9 cellular contexts compared by ENCODE assay signal in the genomic region with DNA sequence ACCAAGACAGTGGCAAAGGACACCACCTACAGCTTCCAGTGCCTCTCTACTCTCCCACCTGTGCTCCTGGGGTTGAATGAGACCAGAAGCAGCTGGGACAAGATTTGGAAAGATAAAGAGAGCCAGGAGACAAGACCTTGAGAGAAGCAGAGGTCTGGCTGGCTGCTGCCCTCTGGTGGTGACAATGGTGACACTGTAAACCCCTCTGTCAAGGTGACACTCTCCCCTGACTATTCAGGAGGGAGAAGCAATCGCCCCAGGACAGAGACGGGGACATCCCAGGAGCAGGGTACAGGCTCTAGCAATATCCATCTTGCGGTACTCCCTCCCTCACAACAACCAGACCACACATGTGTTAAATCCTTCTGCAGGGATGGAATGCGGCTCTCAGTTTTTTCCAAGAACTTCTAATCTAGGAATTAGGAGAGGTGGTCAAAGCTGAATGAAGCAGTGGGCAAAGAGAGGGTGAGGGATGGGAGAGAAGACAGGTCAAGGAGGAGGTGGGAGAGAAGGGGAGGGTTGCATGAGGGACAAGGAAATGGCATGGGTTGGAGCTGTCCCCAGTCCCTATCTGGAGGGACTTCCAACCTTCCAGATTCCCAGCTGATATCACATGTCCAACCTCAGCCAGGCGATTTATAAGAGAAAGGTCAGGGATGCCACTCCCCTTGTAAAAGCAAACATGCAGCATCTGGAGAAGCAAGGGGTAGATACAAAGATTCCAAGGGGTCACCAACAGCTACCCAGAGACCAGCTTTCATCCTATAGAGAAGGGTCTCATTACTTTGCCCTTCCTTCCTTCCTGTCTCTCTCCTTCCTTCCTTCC. TPM values are rescaled to one million over a fixed set of nuclear protein-coding genes. Genes with fewer than 3 reads are reported as not detected.
DNase-seq lines count a peak whose midpoint lies in the region; ATAC-seq, FAIRE-seq and TF ChIP-seq lines count a peak whose summit lies in the region.
"Had no signal": no experiment of that assay in that cellular context is flagged by ENCODE, and none has a peak within 500 bp of the region (broad histone marks: within the 10 kb centered on the region; RNA-seq: fewer than 3 reads in every experiment).

No MANE protein-coding gene starts in this region.

- TF ChIP-seq CTCF in LNCAP (IDR thresholded peaks at IDR 0.05) (peak; percentile 90), parathyroid adenoma (IDR thresholded peaks at IDR 0.05) (peak; percentile 90), upper lobe of right lung (IDR thresholded peaks at IDR 0.05) (peak; percentile 87)

- FAIRE-seq in frontal cortex (lab: Jason Lieb, UNC) = no peak
- FAIRE-seq: colon had no signal

- intact Hi-C loops in upper lobe of right lung (cut with DNase I) = no loop called here

- DNase-seq in DMS79 treated with DMSO at 0.1 percent for 48 hours (lab: John Stamatoyannopoulos, UW) = peak; percentile 56
- peak; percentile 78 for DNase-seq in SK-MEL-5 (ENCODE audit: low read depth, low spot score)
- peak; percentile 75 for DNase-seq in activated gamma-delta T cell treated with anti-CD3 and anti-CD28 coated beads, Interleukin-2, amount 50 U/mL, for 16 hours (ENCODE audit: low read depth)
- DNase-seq in frontal cortex (ENCODE audit: low spot score in 2 of 2) = peak; percentile 77 to 83
- peak; percentile 82 for DNase-seq in upper lobe of right lung

- no peaks in the 10 kb centered on the region for H3K36me3 ChIP-seq in parathyroid adenoma (ENCODE audit: control insufficient read depth, insufficient read depth, low read length)
- no peaks in the 10 kb centered on the region for H3K36me3 ChIP-seq in upper lobe of right lung

- no peaks in the 10 kb centered on the region for H3K9me3 ChIP-seq in parathyroid adenoma (ENCODE audit: control insufficient read depth, low read length)
- H3K9me3 ChIP-seq in upper lobe of right lung = no peaks in the 10 kb centered on the region

- H3K79me2 ChIP-seq in parathyroid adenoma = no peaks in the 10 kb centered on the region

- H3K4me3 ChIP-seq in parathyroid adenoma (ENCODE audit: low read depth, low read length) (no peak overlapping the region), upper lobe of right lung (no peak overlapping the region)

- no peaks in the 10 kb centered on the region for H3K4me1 ChIP-seq in parathyroid adenoma
- peaks cover 26% of the 10 kb centered on the region for H3K4me1 ChIP-seq in upper lobe of right lung

- no peaks in the 10 kb centered on the region for H3K27me3 ChIP-seq in parathyroid adenoma (ENCODE audit: control insufficient read depth, insufficient read depth, low read length)
- H3K27me3 ChIP-seq in upper lobe of right lung = peaks cover 17% of the 10 kb centered on the region

- H3K27ac ChIP-seq in parathyroid adenoma (no peak overlapping the region), upper lobe of right lung (no peak overlapping the region)

- ATAC-seq in upper lobe of right lung (peak; percentile 68), HG02884 (IDR thresholded peaks at IDR 0.05; ENCODE audit: unreplicated experiment) (no peak)

- H3K9ac ChIP-seq in parathyroid adenoma = no peak overlapping the region

- H3K4me2 ChIP-seq in parathyroid adenoma (ENCODE audit: low read length) = no peak overlapping the region

- no peak overlapping the region for H2AFZ ChIP-seq in parathyroid adenoma

- in situ Hi-C loops in SK-MEL-5 (cut with HindIII; ENCODE audit: low pct_unique_long_range_greater_than_20kb, low sequenced_read_pairs) = no loop called here

RNA-seq across cellular contexts. Expression of gene PHOSPHO1, which starts 2.9 kb away (rescaled TPM):
- total RNA-seq in SK-MEL-5 (2014; rRNA removed; shearing (Covaris generic)) = 0.40 and 0.50 TPM in 2 replicates
- 0.41 and 1.6 TPM in 2 replicates for polyA plus RNA-seq in SK-MEL-5 (2015; cell fraction: cytosol; rRNA removed)
- polyA plus RNA-seq in SK-MEL-5 (2015; cell fraction: nucleus; rRNA removed) = 1.2 and 1.9 TPM in 2 replicates
- 1.6 TPM for total RNA-seq in frontal cortex
- 1.7 TPM for total RNA-seq in upper lobe of right lung

RNA-seq across cellular contexts. Expression of gene ABI3, which starts 17.1 kb away (rescaled TPM):
- not detected in 2 replicates for total RNA-seq in SK-MEL-5 (2014; rRNA removed; shearing (Covaris generic))
- polyA plus RNA-seq in SK-MEL-5 (2015; cell fraction: cytosol; rRNA removed) = not detected in 2 replicates
- polyA plus RNA-seq in SK-MEL-5 (2015; cell fraction: nucleus; rRNA removed) = not detected in 2 replicates
- total RNA-seq in frontal cortex (0.41 TPM), upper lobe of right lung (31.5 TPM)

RNA-seq across cellular contexts. Expression of gene GNGT2, which starts 17.3 kb away (rescaled TPM):
- total RNA-seq in SK-MEL-5 (2014; rRNA removed; shearing (Covaris generic)) = not detected in 2 replicates
- polyA plus RNA-seq in SK-MEL-5 (2015; cell fraction: cytosol; rRNA removed) = not detected in 2 replicates
- not detected in 2 replicates for polyA plus RNA-seq in SK-MEL-5 (2015; cell fraction: nucleus; rRNA removed)
- not detected for total RNA-seq in frontal cortex
- total RNA-seq in upper lobe of right lung = 8.5 TPM

Comparison
In these comparisons a context has a peak if more than half of its experiments do, and no peak if none do; other contexts are left out.
1. RNA of gene ABI3, which starts 17.1 kb away (total RNA-seq): 31.5 TPM in upper lobe of right lung (single experiment); 0.41 TPM in frontal cortex (single experiment) and not detected in SK-MEL-5; every median in the first group is over 10 times any median in the second.
2. Peak in every context shown above with its lines, with median percentiles within 50 percentile points of each other: DNase-seq and CTCF ChIP-seq.